ENCODE assay signal across 14 cellular contexts in the genomic region with DNA sequence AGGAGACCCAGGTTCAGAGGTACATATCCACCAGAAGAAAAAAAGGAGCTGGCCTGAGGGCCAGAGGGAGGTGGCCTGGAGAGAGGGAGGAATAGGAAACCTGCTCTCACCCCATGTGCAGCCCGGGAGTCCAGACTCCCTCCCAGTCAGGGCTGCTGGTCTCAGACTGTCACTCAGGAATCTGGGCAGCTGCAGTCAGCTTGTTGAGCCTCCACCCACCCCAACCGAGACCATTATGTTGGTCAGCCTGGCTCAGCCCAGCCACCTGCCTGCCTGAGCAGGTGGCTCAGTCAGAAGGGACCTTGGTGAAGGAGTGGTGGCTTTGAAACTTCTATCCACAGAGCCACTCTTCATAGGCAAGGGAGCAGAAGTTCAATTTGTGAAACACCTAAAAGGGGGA. TPM values are rescaled to one million over a fixed set of nuclear protein-coding genes. Genes with fewer than 3 reads are reported as not detected.
DNase-seq lines count a peak whose midpoint lies in the region; ATAC-seq, FAIRE-seq and TF ChIP-seq lines count a peak whose summit lies in the region.
"Had no signal": no experiment of that assay in that cellular context is flagged by ENCODE, and none has a peak within 500 bp of the region (broad histone marks: within the 10 kb centered on the region; RNA-seq: fewer than 3 reads in every experiment).

No MANE protein-coding gene starts in this region.

- H3K36me3 ChIP-seq in BLaER1 treated with 17β-estradiol and CSF1 and Interleukin-3, amounts not matched to agents 10 nM and 100 nM: no peaks in the 10 kb centered on the region
- no peaks in the 10 kb centered on the region for H3K36me3 ChIP-seq in lower lobe of right lung
- H3K36me3 ChIP-seq: SJSA1 had no signal

- no peak overlapping the region for H3K4me3 ChIP-seq in BLaER1 treated with 17β-estradiol and CSF1 and Interleukin-3, amounts not matched to agents 10 nM and 100 nM
- no peak overlapping the region for H3K4me3 ChIP-seq in lower lobe of right lung
- H3K4me3 ChIP-seq: SJSA1 had no signal

- H4K20me1 ChIP-seq in BLaER1 treated with 17β-estradiol and CSF1 and Interleukin-3, amounts not matched to agents 10 nM and 100 nM: no peaks in the 10 kb centered on the region

- peak overlapping the region in 10 of 11 experiments; percentile 15 to 99 (median 96); a peak in 17 of 22 replicates for H3K27ac ChIP-seq in BLaER1 treated with 17β-estradiol and CSF1 and Interleukin-3, amounts not matched to agents 10 nM and 100 nM
- H3K27ac ChIP-seq in lower lobe of right lung: peak overlapping the region; percentile 2
- H3K27ac ChIP-seq: SJSA1 had no signal

- H3K9me3 ChIP-seq in BLaER1 treated with 17β-estradiol and CSF1 and Interleukin-3, amounts not matched to agents 10 nM and 100 nM (replicated peaks in 1 of 11): no peaks in the 10 kb centered on the region
- H3K9me3 ChIP-seq in lower lobe of right lung: no peaks in the 10 kb centered on the region
- H3K9me3 ChIP-seq: SJSA1 had no signal

- no peak for TF ChIP-seq CTCF in lower lobe of right lung (IDR thresholded peaks at IDR 0.05)
- TF ChIP-seq CTCF in GM10248 (IDR thresholded peaks at IDR 0.05; ENCODE audit: control extremely low read depth, extremely low read depth, low read depth, missing control alignments): no peak

- CTCF ChIA-PET in GM10248 (lab: Yijun Ruan, JAX): interaction anchor here (0.9 to 1.2 kb wide), 2 partner anchors 10 to 37 kb away, joined by 3 to 4 read pairs; no protein-coding TSS in a partner anchor

- peaks cover 70 to 86% (median 74%) of the 10 kb centered on the region in 10 experiments for H3K4me1 ChIP-seq in BLaER1 treated with 17β-estradiol and CSF1 and Interleukin-3, amounts not matched to agents 10 nM and 100 nM
- H3K4me1 ChIP-seq in lower lobe of right lung: peaks cover 76% of the 10 kb centered on the region

- peak; percentile 51 for DNase-seq in NCI-H1092 treated with DMSO at 0.1 percent for 48 hours (lab: John Stamatoyannopoulos, UW)
- peak; percentile 51 for DNase-seq in SHP77 treated with DMSO at 0.1 percent for 48 hours (lab: John Stamatoyannopoulos, UW)
- DNase-seq in lower lobe of right lung: no peak
- DNase-seq in GM10248 (ENCODE audit: extremely low spot score): no peak
- DNase-seq in central memory CD4-positive, alpha-beta T cell: no peak
- no peak for DNase-seq in RCC 7860 (ENCODE audit: low spot score)
- DNase-seq in HuH-7 (ENCODE audit: low spot score): no peak
- DNase-seq: activated CD8-positive, alpha-beta memory T cell treated with anti-CD3 and anti-CD28 coated beads, Interleukin-2, amount 50 U/mL, for 48 hours; HFFc6; KBM-7; stimulated activated CD4-positive, alpha-beta T cell treated with anti-CD3 and anti-CD28 coated beads, Interleukin-4, amount 100 ng/mL, for 1 hour had no signal

- POLR2A ChIA-PET in GM10248 (lab: Yijun Ruan, JAX): no interaction called here

- no peaks in the 10 kb centered on the region for H3K27me3 ChIP-seq in BLaER1 treated with 17β-estradiol and CSF1 and Interleukin-3, amounts not matched to agents 10 nM and 100 nM
- H3K27me3 ChIP-seq in lower lobe of right lung (ENCODE audit: low read depth): no peaks in the 10 kb centered on the region
- H3K27me3 ChIP-seq: SJSA1 had no signal

- no peak for FAIRE-seq in RCC 7860 (lab: Jason Lieb, UNC)

- peak overlapping the region in 5 of 11 experiments; percentile 3 to 75 (median 58); a peak in 8 of 22 replicates for H3K9ac ChIP-seq in BLaER1 treated with 17β-estradiol and CSF1 and Interleukin-3, amounts not matched to agents 10 nM and 100 nM

- ATAC-seq in lower lobe of right lung: peak in 1 of 2 donors; percentile 5
- ATAC-seq: stimulated activated memory B cell treated with anti-CD40 and anti-IgM and Interleukin-4, amounts not matched to agents 10 μg/mL and 1 μg/mL and 100 μg/mL, for 72 hours had no signal

- H3K4me2 ChIP-seq in BLaER1 treated with 17β-estradiol and CSF1 and Interleukin-3, amounts not matched to agents 10 nM and 100 nM: peak overlapping the region in 10 of 11 experiments; percentile 28 to 95 (median 83); a peak in 18 of 22 replicates

- intact Hi-C loops in lower lobe of right lung (cut with DNase I): no loop called here

RNA-seq across cellular contexts. Expression of gene EPB41L1, which starts 53.3 kb away (rescaled TPM):
- total RNA-seq in lower lobe of right lung: 68.9 TPM

Comparison
In these comparisons a context has a peak if more than half of its experiments do, and no peak if none do; other contexts are left out.
1. DNase-seq: peak in NCI-H1092 treated with DMSO at 0.1 percent for 48 hours (single experiment) and SHP77 treated with DMSO at 0.1 percent for 48 hours (single experiment); none in lower lobe of right lung (single experiment), GM10248 (single experiment), central memory CD4-positive, alpha-beta T cell (single experiment), RCC 7860 (single experiment) and HuH-7 (single experiment).